ENCODE assay signal across 8 cellular contexts in genomic region chr5:138438724-138439536, GRCh38.
DNase-seq lines count a peak whose midpoint lies in the region; ATAC-seq and TF ChIP-seq lines count a peak whose summit lies in the region.

TSS of gene REEP2 (plus strand) at chr5:138439057. CDS start at chr5:138439209, 152 bp downstream.

- H3K4me3 ChIP-seq in muscle layer of duodenum (ENCODE audit: low read depth in 1 of 2, low read length in 2 of 2) = peak within 1 kb of the TSS; percentile 53 to 64

- H3K27ac ChIP-seq in muscle layer of duodenum (ENCODE audit: low read length) = peak within 1 kb of the TSS; percentile 39

- H3K36me3 Mint-ChIP-seq in stimulated activated naive CD8-positive, alpha-beta T cell treated with anti-CD3 and anti-CD28 coated beads, Interleukin-15, Interleukin-2, amounts not matched to agents 100 ng/mL and 50 ng/mL, for 24 hours (ENCODE audit: low read depth) = peaks cover 23% of the 10 kb centered on the region

- H3K9me3 ChIP-seq in muscle layer of duodenum (ENCODE audit: control insufficient read depth in 1 of 2, low read length in 2 of 2) = no peaks in the 10 kb centered on the region

- H3K36me3 ChIP-seq in muscle layer of duodenum (ENCODE audit: control insufficient read depth in 1 of 2, insufficient read depth in 2 of 2, low read length in 2 of 2) = peaks cover 21 to 26% of the 10 kb centered on the region in 2 donors

- no peaks in the 10 kb centered on the region for H3K27me3 ChIP-seq in muscle layer of duodenum (ENCODE audit: low read depth, low read length)

- TF ChIP-seq POLR2A in erythroblast (IDR thresholded peaks at IDR 0.05; ENCODE audit: low read length) = no peak

- peak; percentile 79 for ATAC-seq in HG02885 (IDR thresholded peaks at IDR 0.05; ENCODE audit: poor library complexity, unreplicated experiment)

- H3K4me3 Mint-ChIP-seq in stimulated activated naive CD8-positive, alpha-beta T cell treated with anti-CD3 and anti-CD28 coated beads, Interleukin-15, Interleukin-2, amounts not matched to agents 100 ng/mL and 50 ng/mL, for 24 hours = peak within 1 kb of the TSS; percentile 72

- H3K4me1 Mint-ChIP-seq in stimulated activated naive CD8-positive, alpha-beta T cell treated with anti-CD3 and anti-CD28 coated beads, Interleukin-15, Interleukin-2, amounts not matched to agents 100 ng/mL and 50 ng/mL, for 24 hours (ENCODE audit: low read depth) = peaks cover 18% of the 10 kb centered on the region

- no peak within 1 kb of the TSS for H3K27ac Mint-ChIP-seq in stimulated activated naive CD8-positive, alpha-beta T cell treated with anti-CD3 and anti-CD28 coated beads, Interleukin-15, Interleukin-2, amounts not matched to agents 100 ng/mL and 50 ng/mL, for 24 hours

- no peak for TF ChIP-seq CTCF in GM13977 (IDR thresholded peaks at IDR 0.05; ENCODE audit: extremely low read depth, insufficient read depth, missing control alignments)

- H3K4me1 ChIP-seq in muscle layer of duodenum (ENCODE audit: control insufficient read depth in 1 of 2, insufficient read depth in 2 of 2, low read length in 2 of 2) = peaks cover 0 to 15% of the 10 kb centered on the region in 2 donors

- in situ Hi-C loops in GM13977 (cut with MboI; ENCODE audit: low pct_unique_long_range_greater_than_20kb, low sequenced_read_pairs, unreplicated experiment) = no loop called here

- DNase-seq in GM13977 (ENCODE audit: low spot score) (peak; percentile 93), NCI-H510A (lab: John Stamatoyannopoulos, UW) (peak; percentile 46), activated T-cell treated with anti-CD3 and anti-CD28 coated beads for 1 hour (ENCODE audit: low read depth) (peak; percentile 42), erythroblast (lab: John Stamatoyannopoulos, UW) (peak; percentile 74 to 79), NK-92 (lab: John Stamatoyannopoulos, UW; ENCODE audit: unreplicated experiment) (no peak)

- H3K27me3 Mint-ChIP-seq in stimulated activated naive CD8-positive, alpha-beta T cell treated with anti-CD3 and anti-CD28 coated beads, Interleukin-15, Interleukin-2, amounts not matched to agents 100 ng/mL and 50 ng/mL, for 24 hours = peaks cover 5% of the 10 kb centered on the region

- H3K9me3 Mint-ChIP-seq in stimulated activated naive CD8-positive, alpha-beta T cell treated with anti-CD3 and anti-CD28 coated beads, Interleukin-15, Interleukin-2, amounts not matched to agents 100 ng/mL and 50 ng/mL, for 24 hours = no peaks in the 10 kb centered on the region
